In the genomic region with DNA sequence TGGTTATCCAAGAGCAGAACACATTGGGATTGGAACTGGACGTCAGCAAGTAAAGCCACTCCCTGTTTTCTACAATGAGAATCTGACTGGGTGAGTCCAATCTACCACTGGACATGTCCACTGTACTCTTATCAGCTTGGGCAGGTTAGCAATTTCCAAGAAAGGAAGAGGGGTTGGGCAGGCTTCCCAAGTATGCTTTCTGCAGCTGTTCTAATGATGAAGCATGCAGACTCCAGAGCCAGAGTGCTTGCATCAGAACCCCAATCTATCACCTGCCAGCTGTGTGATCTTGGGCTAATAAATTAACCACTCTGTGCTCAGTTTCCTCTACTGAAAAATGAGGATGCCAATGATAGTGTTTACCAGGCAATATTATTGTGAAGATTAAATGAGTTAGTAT, we compare ENCODE assay signal across 20 cellular contexts.
A peak's percentile ranks its signal among the peaks of the same experiment; 100 is the strongest.
DNase-seq lines count a peak whose midpoint lies in the region; ATAC-seq, FAIRE-seq and TF ChIP-seq lines count a peak whose summit lies in the region.
"Had no signal": no experiment of that assay in that cellular context is flagged by ENCODE, and none has a peak within 500 bp of the region (broad histone marks: within the 10 kb centered on the region; RNA-seq: fewer than 3 reads in every experiment).

No MANE protein-coding gene starts in this region.

- TF ChIP-seq CTCF in astrocyte (IDR thresholded peaks at IDR 0.05; ENCODE audit: insufficient read depth, low read depth, low read length) (no peak), gastroesophageal sphincter (IDR thresholded peaks at IDR 0.05) (no peak), hepatocyte (IDR thresholded peaks at IDR 0.05; ENCODE audit: poor library complexity) (no peak)

- H3K4me1 Mint-ChIP-seq in astrocyte (ENCODE audit: low read depth, unreplicated experiment): peaks cover 9% of the 10 kb centered on the region
- H3K4me1 Mint-ChIP-seq: CD4-positive, alpha-beta memory T cell had no signal

- H3K79me2 ChIP-seq in astrocyte (ENCODE audit: insufficient read depth, low read length) (no peaks in the 10 kb centered on the region), hepatocyte (no peaks in the 10 kb centered on the region)

- no peaks in the 10 kb centered on the region for H3K9me3 Mint-ChIP-seq in astrocyte (ENCODE audit: unreplicated experiment)
- H3K9me3 Mint-ChIP-seq: CD4-positive, alpha-beta memory T cell had no signal

- H3K27ac Mint-ChIP-seq in astrocyte (ENCODE audit: unreplicated experiment): no peak overlapping the region

- TF ChIP-seq POLR2A in gastroesophageal sphincter (IDR thresholded peaks at IDR 0.05): no peak

- H3K36me3 Mint-ChIP-seq in astrocyte (ENCODE audit: low read depth, unreplicated experiment): peaks cover 3% of the 10 kb centered on the region
- H3K36me3 Mint-ChIP-seq: CD4-positive, alpha-beta memory T cell had no signal

- no peaks in the 10 kb centered on the region for H3K4me1 ChIP-seq in astrocyte (ENCODE audit: insufficient read depth, low read length)
- H3K4me1 ChIP-seq in gastroesophageal sphincter: no peaks in the 10 kb centered on the region
- H3K4me1 ChIP-seq in hepatocyte (ENCODE audit: insufficient read depth): no peaks in the 10 kb centered on the region
- H3K4me1 ChIP-seq: BE2C, HAP-1 had no signal

- H3K27ac ChIP-seq in astrocyte (ENCODE audit: low read depth, low read length): no peak overlapping the region
- H3K27ac ChIP-seq in gastroesophageal sphincter: no peak overlapping the region
- H3K27ac ChIP-seq in hepatocyte: no peak overlapping the region
- H3K27ac ChIP-seq: 22Rv1, PC-9, SK-N-MC had no signal

- 13 to 30% methylated on average over 1 of the region's 1 CpG for WGBS in gastroesophageal sphincter (ENCODE audit: low coverage in 1 of 2), 2 donors
- WGBS in hepatocyte (ENCODE audit: low lambda C conversion rate, missing lambda C conversion rate): 78% methylated on average over 1 of the region's 1 CpG

- ATAC-seq in Right ventricle myocardium inferior (peak; percentile 46), gastroesophageal sphincter (peak; percentile 46), GM21515 (IDR thresholded peaks at IDR 0.05; ENCODE audit: unreplicated experiment) (no peak)

- no peaks in the 10 kb centered on the region for H3K9me2 ChIP-seq in hepatocyte (replicated peaks; ENCODE audit: insufficient read depth)

- DNase-seq in Right ventricle myocardium inferior (ENCODE audit: missing footprints) (no peak), cardiac septum (ENCODE audit: low spot score) (no peak), astrocyte (ENCODE audit: low read depth) (peak; percentile 16), hepatocyte (ENCODE audit: low spot score) (no peak), NOMO-1 (lab: John Stamatoyannopoulos, UW; ENCODE audit: unreplicated experiment in 2 of 2) (no peak), DMS 273 treated with DMSO at 0.1 percent for 48 hours (lab: John Stamatoyannopoulos, UW) (no peak)
- DNase-seq: BE2C; CD4-positive, alpha-beta memory T cell; DMS79; Kasumi-1; NCI-H1417; NCI-H1930; NK-92 treated with Interleukin-12 subunit alpha and Interleukin-12 subunit beta, amount 100 ng/mL, for 24 hours; PC-9 had no signal

- H3K4me3 ChIP-seq in astrocyte (ENCODE audit: insufficient read depth, low read depth, low read length): no peak overlapping the region
- no peak overlapping the region for H3K4me3 ChIP-seq in gastroesophageal sphincter
- no peak overlapping the region for H3K4me3 ChIP-seq in hepatocyte
- H3K4me3 ChIP-seq: HAP-1, PC-9, SK-N-MC had no signal

- H2AFZ ChIP-seq in astrocyte (ENCODE audit: low read depth, low read length) (no peak overlapping the region), hepatocyte (no peak overlapping the region)
- H2AFZ ChIP-seq: PC-9 had no signal

- no peak overlapping the region for H3K4me3 Mint-ChIP-seq in astrocyte (ENCODE audit: unreplicated experiment)
- H3K4me3 Mint-ChIP-seq: CD4-positive, alpha-beta memory T cell had no signal

- no peaks in the 10 kb centered on the region for H3K36me3 ChIP-seq in astrocyte (ENCODE audit: insufficient read depth, low read length)
- no peaks in the 10 kb centered on the region for H3K36me3 ChIP-seq in gastroesophageal sphincter
- H3K36me3 ChIP-seq in hepatocyte (replicated peaks; ENCODE audit: insufficient read depth, low read depth): no peaks in the 10 kb centered on the region
- H3K36me3 ChIP-seq: BE2C, HAP-1 had no signal

- H3K4me2 ChIP-seq in astrocyte (ENCODE audit: low read length) (no peak overlapping the region), hepatocyte (no peak overlapping the region)
- H3K4me2 ChIP-seq: PC-9 had no signal

- H3K9me3 ChIP-seq in astrocyte (ENCODE audit: insufficient read depth, low read depth, low read length) (no peaks in the 10 kb centered on the region), gastroesophageal sphincter (no peaks in the 10 kb centered on the region), hepatocyte (ENCODE audit: low read depth) (no peaks in the 10 kb centered on the region)
- H3K9me3 ChIP-seq: BE2C, HAP-1 had no signal

- H3K27me3 ChIP-seq in astrocyte (ENCODE audit: insufficient read depth, low read length) (no peaks in the 10 kb centered on the region), gastroesophageal sphincter (no peaks in the 10 kb centered on the region), hepatocyte (no peaks in the 10 kb centered on the region)
- H3K27me3 ChIP-seq: BE2C had no signal

- H3K27me3 Mint-ChIP-seq in astrocyte (ENCODE audit: low read depth, unreplicated experiment): peaks cover 5% of the 10 kb centered on the region

- no peak overlapping the region for H3K9ac ChIP-seq in astrocyte (ENCODE audit: low read length)

- no peak for FAIRE-seq in astrocyte (lab: Jason Lieb, UNC)
- FAIRE-seq: GM18507 had no signal

- TF ChIP-seq EP300 in gastroesophageal sphincter (IDR thresholded peaks at IDR 0.05): no peak

- intact Hi-C loops in Right ventricle myocardium inferior (cut with DNase I): loop anchor here (5.0 kb wide), 1 partner anchor 359 kb away; no protein-coding TSS in a partner anchor
- intact Hi-C loops in cardiac septum (cut with DNase I): no loop called here

- H4K20me1 ChIP-seq in astrocyte (ENCODE audit: insufficient read depth, low read length): no peaks in the 10 kb centered on the region
- H4K20me1 ChIP-seq in hepatocyte (ENCODE audit: insufficient read depth, poor library complexity, severe bottlenecking): no peaks in the 10 kb centered on the region
